Comparison of ENCODE assay signal across 27 cellular contexts in genomic region chr20:60000271-60001026, GRCh38. TPM values are rescaled to one million over a fixed set of nuclear protein-coding genes. Genes with fewer than 3 reads are reported as not detected.
DNase-seq lines count a peak whose midpoint lies in the region; ATAC-seq, FAIRE-seq and TF ChIP-seq lines count a peak whose summit lies in the region.
"Had no signal": no experiment of that assay in that cellular context is flagged by ENCODE, and none has a peak within 500 bp of the region (broad histone marks: within the 10 kb centered on the region; RNA-seq: fewer than 3 reads in every experiment).

No MANE protein-coding gene starts in this region.

- no peak for ATAC-seq in HG03039 (IDR thresholded peaks at IDR 0.05; ENCODE audit: unreplicated experiment)
- ATAC-seq: A549; left lung; natural killer cell treated with Interleukin-12 subunit alpha and Interleukin-12 subunit beta and Interleukin-15 and Interleukin-18, amount 100 ng/mL, for 72 hours; stimulated activated memory B cell treated with anti-CD40 and anti-IgM and Interleukin-4, amounts not matched to agents 10 μg/mL and 1 μg/mL and 100 μg/mL, for 72 hours had no signal

- peaks cover 2% of the 10 kb centered on the region for H3K4me1 Mint-ChIP-seq in endodermal cell
- H3K4me1 Mint-ChIP-seq: activated naive CD8-positive, alpha-beta T cell treated with anti-CD3 and anti-CD28 coated beads, Interleukin-2, amount 10 ng/mL, durations not matched to agents 7 days and 5 days; IgD-negative memory B cell; stimulated activated memory B cell treated with anti-CD40 and anti-IgM and Interleukin-4, amounts not matched to agents 10 μg/mL and 1 μg/mL and 100 μg/mL, for 72 hours had no signal

- peak; percentile 82 for FAIRE-seq in HTR-8/SVneo (lab: Jason Lieb, UNC)
- no peak for FAIRE-seq in GM19239 (lab: Jason Lieb, UNC)
- FAIRE-seq: A549, endometrium had no signal

- no peaks in the 10 kb centered on the region for H3K36me3 ChIP-seq in endodermal cell (ENCODE audit: control insufficient read depth, insufficient read depth, low read length)
- no peaks in the 10 kb centered on the region for H3K36me3 ChIP-seq in WERI-Rb-1
- H3K36me3 ChIP-seq: BLaER1, left lung, MG63 had no signal

- no peaks in the 10 kb centered on the region for H3K9me3 Mint-ChIP-seq in endodermal cell
- H3K9me3 Mint-ChIP-seq: activated naive CD8-positive, alpha-beta T cell treated with anti-CD3 and anti-CD28 coated beads, Interleukin-2, amount 10 ng/mL, durations not matched to agents 7 days and 5 days; HFFc6; IgD-negative memory B cell; natural killer cell treated with Interleukin-12 subunit alpha and Interleukin-12 subunit beta and Interleukin-15 and Interleukin-18, amount 100 ng/mL, for 72 hours; stimulated activated memory B cell treated with anti-CD40 and anti-IgM and Interleukin-4, amounts not matched to agents 10 μg/mL and 1 μg/mL and 100 μg/mL, for 72 hours had no signal

- WGBS in endodermal cell (ENCODE audit: insufficient coverage in 1 of 2, insufficient read length in 1 of 2), 2 experiments, result 87 to 89% methylated on average over 3 to 7 of the region's 8 CpGs

- H3K27ac ChIP-seq in endodermal cell (ENCODE audit: low read depth, low read length), result peak overlapping the region; percentile 21
- H3K27ac ChIP-seq in WERI-Rb-1, result no peak overlapping the region
- H3K27ac ChIP-seq: A549, BLaER1, HL-60, left lung, testis had no signal

- no peak overlapping the region for H3K9ac ChIP-seq in endodermal cell (ENCODE audit: extremely low read depth, low read length, poor library complexity, severe bottlenecking)
- H3K9ac ChIP-seq: BLaER1 had no signal

- peak; percentile 35 for DNase-seq in NCI-H1092 treated with DMSO at 0.1 percent for 48 hours (lab: John Stamatoyannopoulos, UW)
- no peak for DNase-seq in NCI-H1092 (lab: John Stamatoyannopoulos, UW)
- no peak for DNase-seq in HTR-8/SVneo (ENCODE audit: insufficient read length, low spot score)
- peak; percentile 17 for DNase-seq in NCI-H2171 (lab: John Stamatoyannopoulos, UW)
- DNase-seq in endodermal cell, result peak; percentile 52
- DNase-seq in WERI-Rb-1, result no peak
- DNase-seq in GM19239 (ENCODE audit: insufficient read length, low spot score), result no peak
- DNase-seq: activated CD4-positive, alpha-beta T cell treated with anti-CD3 and anti-CD28 coated beads for 48 hours; activated naive CD8-positive, alpha-beta T cell treated with anti-CD3 and anti-CD28 coated beads, Interleukin-2, amount 10 ng/mL, durations not matched to agents 7 days and 5 days; Calu3; GDM1; HFFc6; left lung; MG63; midbrain; NCI-H446; stimulated activated CD4-positive, alpha-beta T cell treated with anti-CD3 and anti-CD28 coated beads, Interleukin-1b, Interleukin-23, amount 100 ng/mL, for 48 hours; testis had no signal

- H3K27ac Mint-ChIP-seq in endodermal cell, result no peak overlapping the region
- H3K27ac Mint-ChIP-seq: activated naive CD8-positive, alpha-beta T cell treated with anti-CD3 and anti-CD28 coated beads, Interleukin-2, amount 10 ng/mL, durations not matched to agents 7 days and 5 days; HFFc6; IgD-negative memory B cell; natural killer cell treated with Interleukin-12 subunit alpha and Interleukin-12 subunit beta and Interleukin-15 and Interleukin-18, amount 100 ng/mL, for 72 hours; progenitor cell of endocrine pancreas; stimulated activated memory B cell treated with anti-CD40 and anti-IgM and Interleukin-4, amounts not matched to agents 10 μg/mL and 1 μg/mL and 100 μg/mL, for 72 hours had no signal

- no peaks in the 10 kb centered on the region for H3K27me3 Mint-ChIP-seq in endodermal cell (ENCODE audit: insufficient read depth)
- H3K27me3 Mint-ChIP-seq: activated naive CD8-positive, alpha-beta T cell treated with anti-CD3 and anti-CD28 coated beads, Interleukin-2, amount 10 ng/mL, durations not matched to agents 7 days and 5 days; IgD-negative memory B cell; progenitor cell of endocrine pancreas; stimulated activated memory B cell treated with anti-CD40 and anti-IgM and Interleukin-4, amounts not matched to agents 10 μg/mL and 1 μg/mL and 100 μg/mL, for 72 hours had no signal

- peak; percentile 43 for TF ChIP-seq CTCF in endodermal cell (conservative IDR thresholded peaks at IDR 0.05)
- TF ChIP-seq CTCF in WERI-Rb-1 (IDR thresholded peaks at IDR 0.05; ENCODE audit: low read depth, low read length), result no peak

- no peaks in the 10 kb centered on the region for H3K9me3 ChIP-seq in endodermal cell (ENCODE audit: control insufficient read depth, low read length)
- no peaks in the 10 kb centered on the region for H3K9me3 ChIP-seq in WERI-Rb-1 (ENCODE audit: severe bottlenecking)
- H3K9me3 ChIP-seq: A549, BLaER1, left lung, MG63, testis had no signal

- H3K4me1 ChIP-seq in endodermal cell (ENCODE audit: control insufficient read depth, insufficient read depth, low read length), result no peaks in the 10 kb centered on the region
- H3K4me1 ChIP-seq: A549, BLaER1, left lung, testis had no signal

- H3K4me3 Mint-ChIP-seq in endodermal cell, result no peak overlapping the region
- H3K4me3 Mint-ChIP-seq: activated naive CD8-positive, alpha-beta T cell treated with anti-CD3 and anti-CD28 coated beads, Interleukin-2, amount 10 ng/mL, durations not matched to agents 7 days and 5 days; IgD-negative memory B cell; natural killer cell treated with Interleukin-12 subunit alpha and Interleukin-12 subunit beta and Interleukin-15 and Interleukin-18, amount 100 ng/mL, for 72 hours; stimulated activated memory B cell treated with anti-CD40 and anti-IgM and Interleukin-4, amounts not matched to agents 10 μg/mL and 1 μg/mL and 100 μg/mL, for 72 hours had no signal

- peaks cover 2% of the 10 kb centered on the region for H3K36me3 Mint-ChIP-seq in endodermal cell (ENCODE audit: low read depth)
- H3K36me3 Mint-ChIP-seq: activated naive CD8-positive, alpha-beta T cell treated with anti-CD3 and anti-CD28 coated beads, Interleukin-2, amount 10 ng/mL, durations not matched to agents 7 days and 5 days; natural killer cell treated with Interleukin-12 subunit alpha and Interleukin-12 subunit beta and Interleukin-15 and Interleukin-18, amount 100 ng/mL, for 72 hours had no signal

- no peaks in the 10 kb centered on the region for H3K27me3 ChIP-seq in endodermal cell (ENCODE audit: control insufficient read depth, insufficient read depth, low read length, poor library complexity, severe bottlenecking)
- H3K27me3 ChIP-seq in WERI-Rb-1 (ENCODE audit: insufficient read depth, low read depth, severe bottlenecking), result no peaks in the 10 kb centered on the region
- H3K27me3 ChIP-seq: BLaER1, left lung, MG63, testis had no signal

- H3K4me3 ChIP-seq in endodermal cell (ENCODE audit: low read length), result no peak overlapping the region
- no peak overlapping the region for H3K4me3 ChIP-seq in WERI-Rb-1 (ENCODE audit: low read depth, low read length)
- H3K4me3 ChIP-seq: A549, BLaER1, left lung, MG63, testis had no signal

RNA-seq across cellular contexts. Expression of gene CDH26, which starts 42.2 kb away (rescaled TPM):
- total RNA-seq in endodermal cell, result 1 to 10 TPM in 1 of 2 donors, under 1 TPM in 1; 0.97 to 2.0 TPM
- polyA plus RNA-seq in endodermal cell (2013, experiment 1 of 2), result 0.32 TPM
- polyA plus RNA-seq in endodermal cell (2013, experiment 2 of 2), result 0.37 TPM
- polyA plus RNA-seq: IgD-negative memory B cell had no signal

Comparison
In these comparisons a context has a peak if more than half of its experiments do, and no peak if none do; other contexts are left out.
1. DNase-seq: peak in NCI-H1092 treated with DMSO at 0.1 percent for 48 hours (single experiment), NCI-H2171 (single experiment) and endodermal cell (single experiment); none in NCI-H1092 (single experiment), HTR-8/SVneo (single experiment), WERI-Rb-1 (single experiment) and GM19239 (single experiment).